In genomic region chr4:3765271-3766206, GRCh38 we compare ENCODE assay signal across 7 cellular contexts. TPM values are rescaled to one million over a fixed set of nuclear protein-coding genes. Genes with fewer than 3 reads are reported as not detected.
A peak's percentile ranks its signal among the peaks of the same experiment; 100 is the strongest.
DNase-seq lines count a peak whose midpoint lies in the region; ATAC-seq and TF ChIP-seq lines count a peak whose summit lies in the region.

No MANE protein-coding gene starts in this region.

- intact Hi-C loops in CD4-positive, alpha-beta memory T cell (cut with micrococcal nuclease): no loop called here
- intact Hi-C loops in sciatic nerve (cut with DNase I): no loop called here

- CTCF ChIA-PET in CD4-positive, alpha-beta memory T cell (lab: Charles Lee; ENCODE audit: partially characterized antibody): no interaction called here

- no peak for ATAC-seq in sciatic nerve
- ATAC-seq in GM19328 (IDR thresholded peaks at IDR 0.05; ENCODE audit: unreplicated experiment): no peak

- peaks cover 45% of the 10 kb centered on the region for H3K27me3 Mint-ChIP-seq in nephron (ENCODE audit: low read depth)
- peaks cover 10 to 11% of the 10 kb centered on the region in 2 donors for H3K27me3 Mint-ChIP-seq in CD4-positive, alpha-beta memory T cell

- H3K9me3 ChIP-seq in CD4-positive, alpha-beta memory T cell (ENCODE audit: control insufficient read depth in 1 of 2, low read length in 2 of 2): no peaks in the 10 kb centered on the region

- H3K9me3 Mint-ChIP-seq in nephron: no peaks in the 10 kb centered on the region
- peaks cover 0 to 2% (median 0%) of the 10 kb centered on the region in 8 donors for H3K9me3 Mint-ChIP-seq in CD4-positive, alpha-beta memory T cell

- H3K4me1 Mint-ChIP-seq in nephron: peaks cover 5% of the 10 kb centered on the region
- peaks cover 4 to 10% (median 5%) of the 10 kb centered on the region in 4 donors for H3K4me1 Mint-ChIP-seq in CD4-positive, alpha-beta memory T cell

- no peaks in the 10 kb centered on the region for H3K27me3 ChIP-seq in CD4-positive, alpha-beta memory T cell (ENCODE audit: insufficient read depth, low read length)

- H3K36me3 Mint-ChIP-seq in nephron (ENCODE audit: low read depth): no peaks in the 10 kb centered on the region
- H3K36me3 Mint-ChIP-seq in CD4-positive, alpha-beta memory T cell: no peaks in the 10 kb centered on the region

- H3K27ac ChIP-seq in CD4-positive, alpha-beta memory T cell (ENCODE audit: low read depth, low read length): no peak overlapping the region

- no peak overlapping the region for H3K4me3 ChIP-seq in epithelial cell of esophagus (ENCODE audit: low read length)
- no peak overlapping the region for H3K4me3 ChIP-seq in CD4-positive, alpha-beta memory T cell (ENCODE audit: low read length in 2 of 2)

- DNase-seq in GM20000 (ENCODE audit: low spot score) (peak; percentile 66), NOMO-1 treated with dmso at 0.1 percent for 144 hours (lab: John Stamatoyannopoulos, UW; ENCODE audit: unreplicated experiment) (peak; percentile 54), epithelial cell of esophagus (ENCODE audit: low read depth) (peak; percentile 41), sciatic nerve (ENCODE audit: low spot score) (no peak)
- DNase-seq in CD4-positive, alpha-beta memory T cell: no peak

- POLR2A ChIA-PET in CD4-positive, alpha-beta memory T cell (lab: Charles Lee; ENCODE audit: partially characterized antibody): no interaction called here

- H3K4me1 ChIP-seq in CD4-positive, alpha-beta memory T cell (ENCODE audit: insufficient read depth, low read length): no peaks in the 10 kb centered on the region

- no peak for TF ChIP-seq CTCF in GM20000 (IDR thresholded peaks at IDR 0.05; ENCODE audit: extremely low read depth, missing control alignments)
- no peak for TF ChIP-seq CTCF in epithelial cell of esophagus (IDR thresholded peaks at IDR 0.05; ENCODE audit: insufficient read depth, low read depth, low read length, missing control alignments)
- TF ChIP-seq CTCF in nephron (IDR thresholded peaks at IDR 0.05; ENCODE audit: unreplicated experiment in 3 of 3): peak in 2 of 3 experiments; percentile 20 to 31

- H3K4me3 Mint-ChIP-seq in nephron: peak overlapping the region; percentile 69 to 83 (median 72)
- H3K4me3 Mint-ChIP-seq in CD4-positive, alpha-beta memory T cell: peak overlapping the region in 2 of 8 donors; percentile 49 to 52

- no peak overlapping the region for H3K27ac Mint-ChIP-seq in nephron
- H3K27ac Mint-ChIP-seq in CD4-positive, alpha-beta memory T cell: no peak overlapping the region

- H3K36me3 ChIP-seq in CD4-positive, alpha-beta memory T cell (ENCODE audit: insufficient read depth, low read length): no peaks in the 10 kb centered on the region

RNA-seq across cellular contexts. Expression of gene ADRA2C, which starts 0.6 kb away (rescaled TPM):
- total RNA-seq in CD4-positive, alpha-beta memory T cell: not detected
- polyA plus RNA-seq in CD4-positive, alpha-beta memory T cell: not detected
- total RNA-seq in sciatic nerve: 4.8 TPM

Comparison
In these comparisons a context has a peak if more than half of its experiments do, and no peak if none do; other contexts are left out.
1. DNase-seq: peak in GM20000 (single experiment), NOMO-1 treated with dmso at 0.1 percent for 144 hours (single experiment) and epithelial cell of esophagus (single experiment); none in CD4-positive, alpha-beta memory T cell (0 of 5) and sciatic nerve (single experiment).
2. CTCF ChIP-seq: peak in nephron (2 of 3); none in GM20000 (single experiment) and epithelial cell of esophagus (single experiment).